In genomic region chr12:53659011-53659551, GRCh38 we compare ENCODE assay signal across 9 cellular contexts. TPM values are rescaled to one million over a fixed set of nuclear protein-coding genes. Genes with fewer than 3 reads are reported as not detected.
A peak's percentile ranks its signal among the peaks of the same experiment; 100 is the strongest.
DNase-seq lines count a peak whose midpoint lies in the region; ATAC-seq and TF ChIP-seq lines count a peak whose summit lies in the region.
"Had no signal": no experiment of that assay in that cellular context is flagged by ENCODE, and none has a peak within 500 bp of the region (broad histone marks: within the 10 kb centered on the region; RNA-seq: fewer than 3 reads in every experiment).

No MANE protein-coding gene starts in this region.

- H3K27ac ChIP-seq in endodermal cell (ENCODE audit: low read depth, low read length), result peak overlapping the region; percentile 90

- POLR2A ChIA-PET in Caco-2 (lab: Charles Lee), result interaction anchor here (0.6 to 1.3 kb wide), 2 partner anchors 14 to 16 kb away, joined by 4 to 5 read pairs; no protein-coding TSS in a partner anchor

- 13 to 21% methylated on average over 3 of the region's 3 CpGs for WGBS in endodermal cell (ENCODE audit: insufficient coverage in 1 of 2, insufficient read length in 1 of 2), 2 experiments

- CTCF ChIA-PET in Caco-2 (lab: Charles Lee), result interaction anchor here (0.5 to 2.1 kb wide), 4 partner anchors 17 to 366 kb away, joined by 3 to 17 read pairs (median 4); partner anchors contain the start of gene ATP5MC2

- H3K27me3 Mint-ChIP-seq in Caco-2 (ENCODE audit: insufficient read depth, unreplicated experiment) (no peaks in the 10 kb centered on the region), endodermal cell (ENCODE audit: insufficient read depth) (no peaks in the 10 kb centered on the region)
- H3K27me3 Mint-ChIP-seq in stimulated activated naive CD8-positive, alpha-beta T cell treated with anti-CD3 and anti-CD28 coated beads, Interleukin-15, amount 100 ng/mL, for 72 hours, result no peaks in the 10 kb centered on the region

- ATAC-seq in GM19452 (IDR thresholded peaks at IDR 0.05; ENCODE audit: unreplicated experiment) (no peak), HG02678 (IDR thresholded peaks at IDR 0.05; ENCODE audit: unreplicated experiment) (no peak), HG02884 (IDR thresholded peaks at IDR 0.05; ENCODE audit: unreplicated experiment) (no peak)
- no peak for ATAC-seq in stimulated activated naive CD8-positive, alpha-beta T cell treated with anti-CD3 and anti-CD28 coated beads, Interleukin-15, amount 100 ng/mL, for 72 hours

- DNase-seq in Caco-2 (peak; percentile 37 to 68), NCI-H345 (lab: John Stamatoyannopoulos, UW) (peak; percentile 76), endodermal cell (peak; percentile 75), middle frontal gyrus (ENCODE audit: extremely low spot score, low spot score) (peak; percentile 71)
- DNase-seq in stimulated activated naive CD8-positive, alpha-beta T cell treated with anti-CD3 and anti-CD28 coated beads, Interleukin-15, amount 100 ng/mL, for 72 hours, result no peak

- H3K4me3 Mint-ChIP-seq in Caco-2 (ENCODE audit: unreplicated experiment), result no peak overlapping the region
- no peak overlapping the region for H3K4me3 Mint-ChIP-seq in endodermal cell
- no peak overlapping the region for H3K4me3 Mint-ChIP-seq in stimulated activated naive CD8-positive, alpha-beta T cell treated with anti-CD3 and anti-CD28 coated beads, Interleukin-15, amount 100 ng/mL, for 72 hours

- H3K9me3 ChIP-seq in Caco-2 (no peaks in the 10 kb centered on the region), endodermal cell (ENCODE audit: control insufficient read depth, low read length) (no peaks in the 10 kb centered on the region)
- H3K9me3 ChIP-seq: adrenal gland had no signal

- H3K36me3 ChIP-seq in Caco-2 (ENCODE audit: control insufficient read depth, insufficient read depth, low read length), result no peaks in the 10 kb centered on the region; the same call in 1 of the 2 replicates
- peaks cover 11% of the 10 kb centered on the region for H3K36me3 ChIP-seq in endodermal cell (ENCODE audit: control insufficient read depth, insufficient read depth, low read length)

- no peak overlapping the region for H3K4me3 ChIP-seq in Caco-2 (ENCODE audit: low read depth, low read length)
- peak overlapping the region; percentile 7 for H3K4me3 ChIP-seq in endodermal cell (ENCODE audit: low read length)
- H3K4me3 ChIP-seq: adrenal gland had no signal

- no TSS peak for BruUV-seq in Caco-2 (replicated peaks; lab: Mats Ljungman, UMichigan)

- H3K27me3 ChIP-seq in Caco-2 (replicated peaks; ENCODE audit: control insufficient read depth, insufficient read depth, low read length) (no peaks in the 10 kb centered on the region), endodermal cell (ENCODE audit: control insufficient read depth, insufficient read depth, low read length, poor library complexity, severe bottlenecking) (no peaks in the 10 kb centered on the region)
- H3K27me3 ChIP-seq: adrenal gland had no signal

- peak overlapping the region; percentile 69 for H3K27ac Mint-ChIP-seq in Caco-2 (ENCODE audit: unreplicated experiment)
- H3K27ac Mint-ChIP-seq in endodermal cell, result peak overlapping the region; percentile 93
- H3K27ac Mint-ChIP-seq in stimulated activated naive CD8-positive, alpha-beta T cell treated with anti-CD3 and anti-CD28 coated beads, Interleukin-15, amount 100 ng/mL, for 72 hours, result no peak overlapping the region

- peaks cover 15% of the 10 kb centered on the region for H3K4me1 ChIP-seq in Caco-2
- H3K4me1 ChIP-seq in endodermal cell (ENCODE audit: control insufficient read depth, insufficient read depth, low read length), result peaks cover 12% of the 10 kb centered on the region

- H3K9me3 Mint-ChIP-seq in Caco-2 (ENCODE audit: unreplicated experiment) (no peaks in the 10 kb centered on the region), endodermal cell (no peaks in the 10 kb centered on the region)
- H3K9me3 Mint-ChIP-seq in stimulated activated naive CD8-positive, alpha-beta T cell treated with anti-CD3 and anti-CD28 coated beads, Interleukin-15, amount 100 ng/mL, for 72 hours, result no peaks in the 10 kb centered on the region

- H3K36me3 Mint-ChIP-seq in Caco-2 (ENCODE audit: insufficient read depth, unreplicated experiment) (peaks cover under 1% of the 10 kb centered on the region), endodermal cell (ENCODE audit: low read depth) (peaks cover 19% of the 10 kb centered on the region)

- intact Hi-C loops in Caco-2 (cut with micrococcal nuclease; ENCODE audit: unreplicated experiment), result no loop called here

- H3K4me1 Mint-ChIP-seq in Caco-2 (ENCODE audit: low read depth, unreplicated experiment), result peaks cover 17% of the 10 kb centered on the region
- H3K4me1 Mint-ChIP-seq in endodermal cell, result peaks cover 29% of the 10 kb centered on the region
- H3K4me1 Mint-ChIP-seq in stimulated activated naive CD8-positive, alpha-beta T cell treated with anti-CD3 and anti-CD28 coated beads, Interleukin-15, amount 100 ng/mL, for 72 hours, result no peaks in the 10 kb centered on the region

- TF ChIP-seq CTCF in Caco-2 (IDR thresholded peaks at IDR 0.05; ENCODE audit: insufficient read depth in 1 of 2, low read depth in 1 of 2, low read length in 1 of 2, severe bottlenecking in 1 of 2, unreplicated experiment in 1 of 2), result no peak
- no peak for TF ChIP-seq CTCF in endodermal cell (conservative IDR thresholded peaks at IDR 0.05)

- H3K9ac ChIP-seq in endodermal cell (ENCODE audit: extremely low read depth, low read length, poor library complexity, severe bottlenecking), result peak overlapping the region; percentile 8

RNA-seq across cellular contexts. Expression of gene ATP5MC2, which starts 16.8 kb away (rescaled TPM):
- total RNA-seq in Caco-2 (2022) (156 and 160 TPM in 2 replicates), endodermal cell (100 to 1,000 TPM; 299 to 307 TPM)
- 609 TPM for polyA plus RNA-seq in endodermal cell (2013, experiment 1 of 2)
- 513 TPM for polyA plus RNA-seq in endodermal cell (2013, experiment 2 of 2)

RNA-seq across cellular contexts. Expression of gene ATF7, which starts 32.9 kb away (rescaled TPM):
- total RNA-seq in Caco-2 (2022) (26.9 and 28.7 TPM in 2 replicates), endodermal cell (10 to 100 TPM; 29.0 to 36.6 TPM)
- polyA plus RNA-seq in endodermal cell (2013, experiment 1 of 2), result 20.3 TPM
- polyA plus RNA-seq in endodermal cell (2013, experiment 2 of 2), result 19.8 TPM

Comparison
In these comparisons a context has a peak if more than half of its experiments do, and no peak if none do; other contexts are left out.
1. DNase-seq: peak in Caco-2 (2 of 2), NCI-H345 (single experiment), endodermal cell (single experiment) and middle frontal gyrus (single experiment); none in stimulated activated naive CD8-positive, alpha-beta T cell treated with anti-CD3 and anti-CD28 coated beads, Interleukin-15, amount 100 ng/mL, for 72 hours (0 of 2).
2. H3K27ac Mint-ChIP-seq: peak in Caco-2 (single experiment) and endodermal cell (single experiment); none in stimulated activated naive CD8-positive, alpha-beta T cell treated with anti-CD3 and anti-CD28 coated beads, Interleukin-15, amount 100 ng/mL, for 72 hours (0 of 2).